In genomic region chr17:68733241-68734176, GRCh38 we compare ENCODE assay signal across 1 cellular context.
TF ChIP-seq lines count a peak whose summit lies in the region.

No MANE protein-coding gene starts in this region.

TF ChIP-seq in WTC11, 78 proteins besides CTCF, POLR2A, EP300 and RAD21 (continued from another document):
- TF ChIP-seq HMGXB4 (CRISPR knock-in tag; IDR thresholded peaks at IDR 0.05) (no peak), NR3C1 (CRISPR knock-in tag; conservative IDR thresholded peaks at IDR 0.05; ENCODE audit: low read depth) (no peak)
